In the genomic region with DNA sequence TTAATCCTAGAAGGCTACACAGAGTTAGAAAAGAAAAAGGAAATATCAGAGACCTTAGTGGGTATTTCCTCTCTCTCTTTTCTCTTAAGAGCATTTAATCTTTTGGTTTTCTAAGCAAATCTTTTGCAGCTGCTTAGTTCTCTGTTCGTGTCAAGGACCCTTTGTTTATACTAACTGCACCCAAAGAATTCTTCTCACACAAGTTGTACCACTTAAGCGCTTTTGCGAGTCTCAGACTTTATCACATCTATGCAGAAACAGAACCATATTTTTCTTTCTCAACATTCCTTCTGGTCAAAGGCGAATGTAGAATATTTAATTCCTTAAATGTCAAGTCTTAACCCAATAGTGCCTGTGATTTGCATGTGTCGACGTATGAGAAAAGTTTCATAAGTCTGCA, we compare ENCODE assay signal across 20 cellular contexts. TPM values are rescaled to one million over a fixed set of nuclear protein-coding genes. Genes with fewer than 3 reads are reported as not detected.
"Had no signal": no experiment of that assay in that cellular context is flagged by ENCODE, and none has a peak within 500 bp of the region (broad histone marks: within the 10 kb centered on the region; RNA-seq: fewer than 3 reads in every experiment).

No MANE protein-coding gene starts in this region.

- H3K9me3 Mint-ChIP-seq: activated T-helper 2 cell treated with anti-CD3 and anti-CD28 coated beads, Interferon-gamma antibody, Interleukin-2, Interleukin-4, amounts not matched to agents 10 μg/mL and 5 μg/mL and 100 μg/mL, durations not matched to agents 14 hours and 24 hours and 36 hours had no signal

- H3K4me1 ChIP-seq: adrenal gland, prostate gland had no signal

- H3K27me3 ChIP-seq: adrenal gland had no signal

- H3K27ac Mint-ChIP-seq: activated CD4-positive, alpha-beta memory T cell treated with anti-CD3 and anti-CD28 coated beads for 36 hours; activated CD4-positive, alpha-beta T cell treated with anti-CD3 and anti-CD28 coated beads for 36 hours; activated CD8-positive, alpha-beta memory T cell treated with anti-CD3 and anti-CD28 coated beads, Interleukin-2, amount 10 ng/mL, durations not matched to agents 7 days and 5 days; activated T-helper 2 cell treated with anti-CD3 and anti-CD28 coated beads, Interferon-gamma antibody, Interleukin-2, Interleukin-4, amounts not matched to agents 10 μg/mL and 5 μg/mL and 100 μg/mL, durations not matched to agents 14 hours and 24 hours and 36 hours; memory B cell; nephron progenitor cell; T-helper 17 cell had no signal

- H3K4me1 Mint-ChIP-seq: activated CD4-positive, alpha-beta T cell treated with anti-CD3 and anti-CD28 coated beads for 36 hours; activated CD8-positive, alpha-beta memory T cell treated with anti-CD3 and anti-CD28 coated beads, Interleukin-2, amount 10 ng/mL, durations not matched to agents 7 days and 5 days; memory B cell; T-helper 17 cell had no signal

- H3K27ac ChIP-seq: adrenal gland, coronary artery, left ventricle myocardium inferior, prostate gland, thoracic aorta had no signal

- H3K36me3 Mint-ChIP-seq: activated CD8-positive, alpha-beta memory T cell treated with anti-CD3 and anti-CD28 coated beads, Interleukin-2, amount 10 ng/mL, durations not matched to agents 7 days and 5 days; memory B cell had no signal

- H3K36me3 ChIP-seq: adrenal gland, left ventricle myocardium inferior, prostate gland, thoracic aorta had no signal

- H3K4me3 ChIP-seq: adrenal gland, coronary artery, left ventricle myocardium inferior, prostate gland, thoracic aorta had no signal

- ATAC-seq: activated CD4-positive, alpha-beta T cell treated with anti-CD3 and anti-CD28 coated beads for 36 hours; activated CD8-positive, alpha-beta memory T cell treated with anti-CD3 and anti-CD28 coated beads, Interleukin-2, amount 10 ng/mL, durations not matched to agents 7 days and 5 days; sciatic nerve; T-helper 17 cell had no signal

- DNase-seq: activated CD4-positive, alpha-beta memory T cell treated with anti-CD3 and anti-CD28 coated beads for 36 hours; activated CD4-positive, alpha-beta T cell treated with anti-CD3 and anti-CD28 coated beads for 36 hours; activated CD8-positive, alpha-beta memory T cell treated with anti-CD3 and anti-CD28 coated beads, Interleukin-2, amount 10 ng/mL, durations not matched to agents 7 days and 5 days; activated naive CD4-positive, alpha-beta T cell treated with anti-CD3 and anti-CD28 coated beads, Interleukin-2, amount 50 U/mL, for 16 hours; activated T-cell treated with anti-CD3 and anti-CD28 coated beads, Interleukin-2, amount 50 U/mL, for 1 hour; adrenal gland; caudate nucleus; effector CD8-positive, alpha-beta T cell; hypothalamus; left ventricle myocardium inferior; nephron progenitor cell; stimulated activated CD4-positive, alpha-beta T cell treated with anti-CD3 and anti-CD28 coated beads, Interleukin-12 subunit alpha, Interleukin-12 subunit beta, amount 100 ng/mL, for 4 hours; stimulated activated CD4-positive, alpha-beta T cell treated with anti-CD3 and anti-CD28 coated beads, Interleukin-2, amount 100 ng/mL, for 24 hours; T-helper 17 cell had no signal

- H3K9me3 ChIP-seq: adrenal gland, prostate gland had no signal

- H3K4me3 Mint-ChIP-seq: activated CD4-positive, alpha-beta memory T cell treated with anti-CD3 and anti-CD28 coated beads for 36 hours; activated CD4-positive, alpha-beta T cell treated with anti-CD3 and anti-CD28 coated beads for 36 hours; activated CD8-positive, alpha-beta memory T cell treated with anti-CD3 and anti-CD28 coated beads, Interleukin-2, amount 10 ng/mL, durations not matched to agents 7 days and 5 days; memory B cell; nephron progenitor cell; T-helper 17 cell had no signal

RNA-seq across cellular contexts. Expression of gene NID2, which starts 17.9 kb away (rescaled TPM):
- total RNA-seq: activated CD4-positive, alpha-beta memory T cell treated with anti-CD3 and anti-CD28 coated beads for 36 hours; activated CD4-positive, alpha-beta T cell treated with anti-CD3 and anti-CD28 coated beads for 36 hours had no signal
